21 cellular contexts compared by ENCODE assay signal in genomic region chr9:132854832-132855231, GRCh38. TPM values are rescaled to one million over a fixed set of nuclear protein-coding genes. Genes with fewer than 3 reads are reported as not detected.
"Had no signal": no experiment of that assay in that cellular context is flagged by ENCODE, and none has a peak within 500 bp of the region (broad histone marks: within the 10 kb centered on the region; RNA-seq: fewer than 3 reads in every experiment).

No MANE protein-coding gene starts in this region.

- H3K27ac Mint-ChIP-seq: activated CD4-positive, alpha-beta memory T cell treated with anti-CD3 and anti-CD28 coated beads, Interleukin-2, amount 10 ng/mL, durations not matched to agents 7 days and 5 days; activated naive CD4-positive, alpha-beta T cell treated with anti-CD3 and anti-CD28 coated beads, Interleukin-2, amount 50 U/mL, for 24 hours; activated T-helper 1 cell treated with anti-CD3 and anti-CD28 coated beads, Interleukin-12 subunit alpha, Interleukin-12 subunit beta, Interleukin-2, Interleukin-4 antibody, amounts not matched to agents 30 ng/mL and 10 ng/mL and 1 ng/mL, durations not matched to agents 14 hours and 24 hours and 36 hours; mesothelial cell of epicardium; natural killer cell; stimulated activated naive CD8-positive, alpha-beta T cell treated with anti-CD3 and anti-CD28 coated beads, Interleukin-15, Interleukin-2, amounts not matched to agents 100 ng/mL and 50 ng/mL, for 24 hours had no signal

- ATAC-seq: left lobe of liver, natural killer cell had no signal

- H3K27me3 ChIP-seq: ovary, thyroid gland had no signal

- H3K9me3 Mint-ChIP-seq: activated CD4-positive, alpha-beta memory T cell treated with anti-CD3 and anti-CD28 coated beads, Interleukin-2, amount 10 ng/mL, durations not matched to agents 7 days and 5 days; activated naive CD4-positive, alpha-beta T cell treated with anti-CD3 and anti-CD28 coated beads, Interleukin-2, amount 50 U/mL, for 24 hours; activated T-helper 1 cell treated with anti-CD3 and anti-CD28 coated beads, Interleukin-12 subunit alpha, Interleukin-12 subunit beta, Interleukin-2, Interleukin-4 antibody, amounts not matched to agents 30 ng/mL and 10 ng/mL and 1 ng/mL, durations not matched to agents 14 hours and 24 hours and 36 hours; mesothelial cell of epicardium; natural killer cell; stimulated activated naive CD8-positive, alpha-beta T cell treated with anti-CD3 and anti-CD28 coated beads, Interleukin-15, Interleukin-2, amounts not matched to agents 100 ng/mL and 50 ng/mL, for 24 hours had no signal

- H3K27ac ChIP-seq: coronary artery, epithelial cell of prostate, neutrophil, ovary, prostate gland, SK-N-MC, thyroid gland had no signal

- H3K36me3 ChIP-seq: neutrophil, ovary, prostate gland, thyroid gland had no signal

- H3K4me3 Mint-ChIP-seq: activated CD4-positive, alpha-beta memory T cell treated with anti-CD3 and anti-CD28 coated beads, Interleukin-2, amount 10 ng/mL, durations not matched to agents 7 days and 5 days; activated naive CD4-positive, alpha-beta T cell treated with anti-CD3 and anti-CD28 coated beads, Interleukin-2, amount 50 U/mL, for 24 hours; activated T-helper 1 cell treated with anti-CD3 and anti-CD28 coated beads, Interleukin-12 subunit alpha, Interleukin-12 subunit beta, Interleukin-2, Interleukin-4 antibody, amounts not matched to agents 30 ng/mL and 10 ng/mL and 1 ng/mL, durations not matched to agents 14 hours and 24 hours and 36 hours; mesothelial cell of epicardium; natural killer cell; stimulated activated naive CD8-positive, alpha-beta T cell treated with anti-CD3 and anti-CD28 coated beads, Interleukin-15, Interleukin-2, amounts not matched to agents 100 ng/mL and 50 ng/mL, for 24 hours had no signal

- H3K9me3 ChIP-seq: neutrophil, ovary, prostate gland, thyroid gland had no signal

- H3K27me3 Mint-ChIP-seq: activated naive CD4-positive, alpha-beta T cell treated with anti-CD3 and anti-CD28 coated beads, Interleukin-2, amount 50 U/mL, for 24 hours; stimulated activated naive CD8-positive, alpha-beta T cell treated with anti-CD3 and anti-CD28 coated beads, Interleukin-15, Interleukin-2, amounts not matched to agents 100 ng/mL and 50 ng/mL, for 24 hours had no signal

- DNase-seq: activated CD4-positive, alpha-beta memory T cell treated with anti-CD3 and anti-CD28 coated beads, Interleukin-2, amount 10 ng/mL, durations not matched to agents 7 days and 5 days; activated CD4-positive, alpha-beta T cell treated with anti-CD3 and anti-CD28 coated beads for 48 hours; activated CD4-positive, CD25-positive, alpha-beta regulatory T cell; activated gamma-delta T cell; foreskin fibroblast; natural killer cell; ovary; stimulated activated CD4-positive, alpha-beta T cell treated with anti-CD3 and anti-CD28 coated beads, Interleukin-4, amount 100 ng/mL, for 1 hour; substantia nigra; thyroid gland had no signal

- H3K36me3 Mint-ChIP-seq: activated naive CD4-positive, alpha-beta T cell treated with anti-CD3 and anti-CD28 coated beads, Interleukin-2, amount 50 U/mL, for 24 hours; mesothelial cell of epicardium; natural killer cell had no signal

- H3K4me1 ChIP-seq: thyroid gland had no signal

- H3K4me3 ChIP-seq: coronary artery, lung, ovary, prostate gland, SK-N-MC, thyroid gland had no signal

RNA-seq across cellular contexts. Expression of gene AK8, which starts 23.3 kb away (rescaled TPM):
- total RNA-seq: activated CD4-positive, alpha-beta memory T cell treated with anti-CD3 and anti-CD28 coated beads, Interleukin-2, amount 10 ng/mL, durations not matched to agents 7 days and 5 days; activated T-helper 1 cell treated with anti-CD3 and anti-CD28 coated beads, Interleukin-12 subunit alpha, Interleukin-12 subunit beta, Interleukin-2, Interleukin-4 antibody, amounts not matched to agents 30 ng/mL and 10 ng/mL and 1 ng/mL, durations not matched to agents 14 hours and 24 hours and 36 hours; left lobe of liver had no signal
